Comparison of ENCODE assay signal across 29 cellular contexts in genomic region chr2:240371461-240372000, GRCh38.
DNase-seq lines count a peak whose midpoint lies in the region; ATAC-seq and TF ChIP-seq lines count a peak whose summit lies in the region.
"Had no signal": no experiment of that assay in that cellular context is flagged by ENCODE, and none has a peak within 500 bp of the region (broad histone marks: within the 10 kb centered on the region; RNA-seq: fewer than 3 reads in every experiment).

No MANE protein-coding gene starts in this region.

- peak overlapping the region; percentile 51 to 73; a peak in 1 of 4 replicates for H4K8ac ChIP-seq in IMR-90 (ENCODE audit: low read depth in 2 of 2, low read length in 2 of 2)

- H3K9me3 ChIP-seq in BLaER1 (no peaks in the 10 kb centered on the region), IMR-90 (ENCODE audit: control insufficient read depth, insufficient read depth, low read length) (no peaks in the 10 kb centered on the region), esophagus muscularis mucosa (no peaks in the 10 kb centered on the region)
- H3K9me3 ChIP-seq: Peyer's patch had no signal

- H3K4ac ChIP-seq in IMR-90 (ENCODE audit: low read depth, low read length): peak overlapping the region; percentile 92

- no peaks in the 10 kb centered on the region for H3K27me3 ChIP-seq in BLaER1
- H3K27me3 ChIP-seq in IMR-90 (ENCODE audit: control insufficient read depth, insufficient read depth, low read length): no peaks in the 10 kb centered on the region
- H3K27me3 ChIP-seq in esophagus muscularis mucosa: no peaks in the 10 kb centered on the region
- H3K27me3 ChIP-seq: Peyer's patch had no signal

- no peak overlapping the region for H3K4me3 ChIP-seq in BLaER1
- H3K4me3 ChIP-seq in IMR-90 (ENCODE audit: insufficient read depth, low read depth, low read length): no peak overlapping the region
- H3K4me3 ChIP-seq in esophagus muscularis mucosa: no peak overlapping the region
- H3K4me3 ChIP-seq: Peyer's patch had no signal

- peak overlapping the region; percentile 33 for H3K27ac Mint-ChIP-seq in progenitor cell of endocrine pancreas
- H3K27ac Mint-ChIP-seq: activated T-cell treated with anti-CD3 and anti-CD28 coated beads, Interleukin-2, amount 50 U/mL, for 72 hours; memory B cell; stimulated activated effector memory CD8-positive, alpha-beta T cell treated with anti-CD3 and anti-CD28 coated beads, Interleukin-12 subunit alpha, Interleukin-12 subunit beta, amount 100 ng/mL, for 72 hours; T-cell had no signal

- peak overlapping the region; percentile 32; the same call in 1 of the 2 replicates for H4K5ac ChIP-seq in IMR-90 (ENCODE audit: low read depth, low read length)

- CTCF ChIA-PET in IMR-90 (lab: Yijun Ruan, JAX): no interaction called here

- POLR2A ChIA-PET in IMR-90 (lab: Charles Lee; ENCODE audit: unreplicated experiment): no interaction called here

- H3K4me2 ChIP-seq in BLaER1 (peak overlapping the region; percentile 63), IMR-90 (ENCODE audit: low read depth, low read length) (no peak overlapping the region)

- no peak for DNase-seq in IMR-90
- DNase-seq in esophagus muscularis mucosa (ENCODE audit: extremely low spot score): no peak
- DNase-seq in progenitor cell of endocrine pancreas (ENCODE audit: low spot score, unreplicated experiment): no peak
- DNase-seq in GM19240 (ENCODE audit: insufficient read length, low spot score): no peak
- DNase-seq in anterior cingulate cortex (lab: John Stamatoyannopoulos, UW): no peak
- DNase-seq: activated CD4-positive, alpha-beta T cell treated with anti-CD3 and anti-CD28 coated beads, Interleukin-2, amount 50 U/mL, for 4 hours; activated CD4-positive, CD25-positive, alpha-beta regulatory T cell; activated naive CD4-positive, alpha-beta T cell; activated T-cell treated with anti-CD3 and anti-CD28 coated beads, Interleukin-2, amount 50 U/mL, for 72 hours; COR-L47; DMS79; effector memory CD4-positive, alpha-beta T cell; foreskin fibroblast; GF-D8; HCEC 1CT; Kasumi-1; MV-4-11; naive B cell; NCI-H146; NCI-H510A treated with DMSO at 0.1 percent for 48 hours; NK-92 treated with Interleukin-12 subunit alpha and Interleukin-12 subunit beta, amount 100 ng/mL, for 24 hours; Peyer's patch; stimulated activated CD4-positive, alpha-beta T cell treated with anti-CD3 and anti-CD28 coated beads, Interleukin-4, amount 100 ng/mL, for 24 hours; T-cell had no signal

- BruUV-seq in IMR-90 (replicated peaks; lab: Mats Ljungman, UMichigan): no TSS peak

- in situ Hi-C loops in IMR-90 (cut with MboI; ENCODE audit: low sequenced_read_pairs): no loop called here

- no peak overlapping the region for H3K4me3 Mint-ChIP-seq in progenitor cell of endocrine pancreas (ENCODE audit: low read depth)
- H3K4me3 Mint-ChIP-seq: activated T-cell treated with anti-CD3 and anti-CD28 coated beads, Interleukin-2, amount 50 U/mL, for 72 hours; memory B cell; naive B cell; stimulated activated effector memory CD8-positive, alpha-beta T cell treated with anti-CD3 and anti-CD28 coated beads, Interleukin-12 subunit alpha, Interleukin-12 subunit beta, amount 100 ng/mL, for 72 hours; T-cell had no signal

- ATAC-seq in IMR-90 (ENCODE audit: low read depth): no peak
- no peak for ATAC-seq in GM19397 (IDR thresholded peaks at IDR 0.05; ENCODE audit: unreplicated experiment)
- no peak for ATAC-seq in GM19395 (IDR thresholded peaks at IDR 0.05; ENCODE audit: unreplicated experiment)
- ATAC-seq: activated T-cell treated with anti-CD3 and anti-CD28 coated beads, Interleukin-2, amount 50 U/mL, for 72 hours; stimulated activated effector memory CD8-positive, alpha-beta T cell treated with anti-CD3 and anti-CD28 coated beads, Interleukin-12 subunit alpha, Interleukin-12 subunit beta, amount 100 ng/mL, for 72 hours; T-cell had no signal

- H3K18ac ChIP-seq in IMR-90 (ENCODE audit: low read depth, low read length): no peak overlapping the region; the same call in 1 of the 2 replicates

- no peaks in the 10 kb centered on the region for H3K27me3 Mint-ChIP-seq in progenitor cell of endocrine pancreas

- H3K27ac ChIP-seq in BLaER1: peak overlapping the region; percentile 56
- no peak overlapping the region for H3K27ac ChIP-seq in IMR-90 (ENCODE audit: insufficient read depth, low read length)
- peak overlapping the region; percentile 83 to 90 (median 87) for H3K27ac ChIP-seq in esophagus muscularis mucosa (replicated peaks in 1 of 4)
- H3K27ac ChIP-seq: Peyer's patch had no signal

- H2AK9ac ChIP-seq in IMR-90 (replicated peaks; ENCODE audit: low read depth, low read length, poor library complexity): peak overlapping the region; percentile 97

- TF ChIP-seq POLR2A in IMR-90 (IDR thresholded peaks at IDR 0.05; ENCODE audit: low read depth, low read length): no peak
- TF ChIP-seq POLR2A in esophagus muscularis mucosa (IDR thresholded peaks at IDR 0.05; ENCODE audit: low read depth): no peak

- H2AK5ac ChIP-seq in IMR-90 (ENCODE audit: low read depth, low read length): peak overlapping the region; percentile 94

- H3K4me1 Mint-ChIP-seq in progenitor cell of endocrine pancreas (ENCODE audit: low read depth): no peaks in the 10 kb centered on the region
- H3K4me1 Mint-ChIP-seq: memory B cell; naive B cell; stimulated activated effector memory CD8-positive, alpha-beta T cell treated with anti-CD3 and anti-CD28 coated beads, Interleukin-12 subunit alpha, Interleukin-12 subunit beta, amount 100 ng/mL, for 72 hours; T-cell had no signal

- no peak for TF ChIP-seq EP300 in esophagus muscularis mucosa (IDR thresholded peaks at IDR 0.05)

- intact Hi-C loops in IMR-90 (cut with micrococcal nuclease) (loop anchor here (5.0 kb wide), 1 partner anchor 139 kb away; no protein-coding TSS in a partner anchor), esophagus muscularis mucosa (cut with DNase I) (no loop called here)

- H3K9ac ChIP-seq in BLaER1: no peak overlapping the region
- no peak overlapping the region for H3K9ac ChIP-seq in IMR-90 (ENCODE audit: low read depth, low read length)

- WGBS in IMR-90 (ENCODE audit: extremely low coverage in 2 of 2, insufficient read length in 1 of 2), 2 experiments: 93% methylated on average over 3 of the region's 15 CpGs; no CpG with 5 or more reads in 1 of the 2 experiments
- WGBS in esophagus muscularis mucosa: 89% methylated on average over 9 of the region's 15 CpGs

- peaks cover 38% of the 10 kb centered on the region for H3K9me1 ChIP-seq in IMR-90 (ENCODE audit: insufficient read depth, low read length)

- peak overlapping the region; percentile 84 for H2BK5ac ChIP-seq in IMR-90 (ENCODE audit: low read depth, low read length, poor library complexity, severe bottlenecking)

- H2BK120ac ChIP-seq in IMR-90 (ENCODE audit: low read depth, low read length): peak overlapping the region; percentile 99

- H3K9me3 Mint-ChIP-seq in progenitor cell of endocrine pancreas (ENCODE audit: low read depth): no peaks in the 10 kb centered on the region
- H3K9me3 Mint-ChIP-seq: activated T-cell treated with anti-CD3 and anti-CD28 coated beads, Interleukin-2, amount 50 U/mL, for 72 hours; naive B cell; stimulated activated effector memory CD8-positive, alpha-beta T cell treated with anti-CD3 and anti-CD28 coated beads, Interleukin-12 subunit alpha, Interleukin-12 subunit beta, amount 100 ng/mL, for 72 hours; T-cell had no signal

- H3K79me1 ChIP-seq in IMR-90 (ENCODE audit: low read depth in 1 of 2, low read length in 2 of 2): peaks cover 0 to 31% of the 10 kb centered on the region in 2 experiments; a peak in 1 of 4 replicates

- H3K23ac ChIP-seq in IMR-90 (ENCODE audit: low read depth, low read length): peak overlapping the region; percentile 65; the same call in 1 of the 2 replicates

- dilution Hi-C loops in IMR-90 (cut with HindIII; ENCODE audit: low sequenced_read_pairs, unreplicated experiment): no loop called here

- peak overlapping the region; percentile 99 for H4K91ac ChIP-seq in IMR-90 (ENCODE audit: insufficient read depth, low read depth, low read length)

- H2BK15ac ChIP-seq in IMR-90 (ENCODE audit: low read depth, low read length): peak overlapping the region; percentile 94; the same call in 2 of the 3 replicates

- H3K56ac ChIP-seq in IMR-90 (ENCODE audit: extremely low read depth, insufficient read depth, low read length): no peak overlapping the region

- H3K4me1 ChIP-seq in BLaER1 (peaks cover 24% of the 10 kb centered on the region), IMR-90 (ENCODE audit: control insufficient read depth, insufficient read depth, low read length) (peaks cover 32% of the 10 kb centered on the region), esophagus muscularis mucosa (peaks cover 45 to 68% (median 62%) of the 10 kb centered on the region in 4 donors)

- H3K36me3 Mint-ChIP-seq in progenitor cell of endocrine pancreas (ENCODE audit: insufficient read depth): no peaks in the 10 kb centered on the region
- H3K36me3 Mint-ChIP-seq: memory B cell; naive B cell; stimulated activated effector memory CD8-positive, alpha-beta T cell treated with anti-CD3 and anti-CD28 coated beads, Interleukin-12 subunit alpha, Interleukin-12 subunit beta, amount 100 ng/mL, for 72 hours; T-cell had no signal

- H4K20me1 ChIP-seq in BLaER1: no peaks in the 10 kb centered on the region
- no peaks in the 10 kb centered on the region for H4K20me1 ChIP-seq in IMR-90 (ENCODE audit: insufficient read depth, low read length)

- H2BK20ac ChIP-seq in IMR-90 (ENCODE audit: low read depth, low read length): peak overlapping the region; percentile 96

- peak overlapping the region; percentile 70 for H2AFZ ChIP-seq in IMR-90 (replicated peaks; ENCODE audit: low read length, poor library complexity)

- TF ChIP-seq CTCF in IMR-90 (conservative IDR thresholded peaks at IDR 0.05; ENCODE audit: low read depth, low read length): no peak
- TF ChIP-seq CTCF in esophagus muscularis mucosa (IDR thresholded peaks at IDR 0.05): no peak
- no peak for TF ChIP-seq CTCF in progenitor cell of endocrine pancreas (IDR thresholded peaks at IDR 0.05; ENCODE audit: unreplicated experiment)

- TF ChIP-seq RAD21 in IMR-90 (IDR thresholded peaks at IDR 0.05; ENCODE audit: low read length): no peak

- H3K14ac ChIP-seq in IMR-90 (replicated peaks; ENCODE audit: low read depth, low read length): peak overlapping the region; percentile 92

- H3K36me3 ChIP-seq in BLaER1 (no peaks in the 10 kb centered on the region), IMR-90 (ENCODE audit: control insufficient read depth, insufficient read depth, low read length) (no peaks in the 10 kb centered on the region), esophagus muscularis mucosa (no peaks in the 10 kb centered on the region)
- H3K36me3 ChIP-seq: Peyer's patch had no signal

TF ChIP-seq in IMR-90, 13 proteins besides CTCF, POLR2A, EP300 and RAD21 (continues in another document):
- TF ChIP-seq RCOR1 (IDR thresholded peaks at IDR 0.05; ENCODE audit: insufficient replicate concordance, low read length) (no peak), CEBPB (IDR thresholded peaks at IDR 0.05; ENCODE audit: low read depth, low read length) (no peak), NFE2L2 (IDR thresholded peaks at IDR 0.05; ENCODE audit: low read depth, low read length) (no peak), RFX5 (IDR thresholded peaks at IDR 0.05; ENCODE audit: low read depth, low read length) (no peak)
